In genomic region chr2:127629637-127630036, GRCh38 we compare ENCODE assay signal across 21 cellular contexts. TPM values are rescaled to one million over a fixed set of nuclear protein-coding genes. Genes with fewer than 3 reads are reported as not detected.
"Had no signal": no experiment of that assay in that cellular context is flagged by ENCODE, and none has a peak within 500 bp of the region (broad histone marks: within the 10 kb centered on the region; RNA-seq: fewer than 3 reads in every experiment).

No MANE protein-coding gene starts in this region.

- H3K27me3 ChIP-seq: brain microvascular endothelial cell, colonic mucosa, pancreas, sigmoid colon had no signal

- H3K36me3 ChIP-seq: brain microvascular endothelial cell, colonic mucosa, pancreas, sigmoid colon, tibial artery had no signal

- H3K9me3 ChIP-seq: colonic mucosa, pancreas, sigmoid colon, tibial artery had no signal

- H3K4me1 Mint-ChIP-seq: central memory CD8-positive, alpha-beta T cell had no signal

- DNase-seq: activated CD4-positive, alpha-beta T cell treated with anti-CD3 and anti-CD28 coated beads, Interleukin-2, amount 50 U/mL, for 1 hour; activated CD8-positive, alpha-beta memory T cell treated with anti-CD3 and anti-CD28 coated beads, Interleukin-2, amount 50 U/mL, for 4 hours; activated naive CD4-positive, alpha-beta T cell treated with anti-CD3 and anti-CD28 coated beads for 36 hours; activated naive CD8-positive, alpha-beta T cell treated with anti-CD3 and anti-CD28 coated beads, Interleukin-2, amount 50 U/mL, for 24 hours; activated T-cell treated with anti-CD3 and anti-CD28 coated beads, Interleukin-2, amount 50 U/mL, for 4 hours; anterior cingulate cortex; brain microvascular endothelial cell; colonic mucosa; erythroblast; sigmoid colon; stimulated activated naive CD8-positive, alpha-beta T cell treated with anti-CD3 and anti-CD28 coated beads, Interleukin-15, Interleukin-2, amounts not matched to agents 100 U/mL and 50 U/mL, for 24 hours; substantia nigra; T1000 had no signal

- H3K4me3 Mint-ChIP-seq: activated naive CD4-positive, alpha-beta T cell treated with anti-CD3 and anti-CD28 coated beads for 36 hours; activated naive CD8-positive, alpha-beta T cell treated with anti-CD3 and anti-CD28 coated beads, Interleukin-2, amount 50 U/mL, for 24 hours; activated T-cell treated with anti-CD3 and anti-CD28 coated beads, Interleukin-2, amount 50 U/mL, for 4 hours; central memory CD8-positive, alpha-beta T cell; neural crest cell had no signal

- H3K4me1 ChIP-seq: colonic mucosa, pancreas had no signal

- H3K4me3 ChIP-seq: colonic mucosa, pancreas, sigmoid colon, tibial artery had no signal

- H3K27ac ChIP-seq: brain microvascular endothelial cell, colonic mucosa, pancreas, tibial artery had no signal

- H3K27ac Mint-ChIP-seq: activated naive CD4-positive, alpha-beta T cell treated with anti-CD3 and anti-CD28 coated beads for 36 hours; activated naive CD8-positive, alpha-beta T cell treated with anti-CD3 and anti-CD28 coated beads, Interleukin-2, amount 50 U/mL, for 24 hours had no signal

- H3K36me3 Mint-ChIP-seq: memory B cell had no signal

- H3K27me3 Mint-ChIP-seq: activated naive CD8-positive, alpha-beta T cell treated with anti-CD3 and anti-CD28 coated beads, Interleukin-2, amount 50 U/mL, for 24 hours; central memory CD8-positive, alpha-beta T cell; memory B cell had no signal

- ATAC-seq: activated naive CD8-positive, alpha-beta T cell treated with anti-CD3 and anti-CD28 coated beads, Interleukin-2, amount 50 U/mL, for 24 hours; activated T-cell treated with anti-CD3 and anti-CD28 coated beads, Interleukin-2, amount 50 U/mL, for 4 hours; pancreas; stimulated activated naive CD8-positive, alpha-beta T cell treated with anti-CD3 and anti-CD28 coated beads, Interleukin-15, Interleukin-2, amounts not matched to agents 100 U/mL and 50 U/mL, for 24 hours had no signal

- H3K9me3 Mint-ChIP-seq: activated naive CD4-positive, alpha-beta T cell treated with anti-CD3 and anti-CD28 coated beads for 36 hours; activated naive CD8-positive, alpha-beta T cell treated with anti-CD3 and anti-CD28 coated beads, Interleukin-2, amount 50 U/mL, for 24 hours; activated T-cell treated with anti-CD3 and anti-CD28 coated beads, Interleukin-2, amount 50 U/mL, for 4 hours; central memory CD8-positive, alpha-beta T cell; memory B cell; neural crest cell had no signal

RNA-seq across cellular contexts. Expression of gene GPR17, which starts 16.3 kb away (rescaled TPM):
- total RNA-seq: activated naive CD4-positive, alpha-beta T cell treated with anti-CD3 and anti-CD28 coated beads for 36 hours; activated T-cell treated with anti-CD3 and anti-CD28 coated beads, Interleukin-2, amount 50 U/mL, for 4 hours; kidney epithelial cell; mononuclear cell; pancreas; T-helper 1 cell treated with Interleukin-12 subunit alpha and Interleukin-12 subunit beta and Interleukin-4 antibody, amounts not matched to agents 30 ng/mL and 1 ng/mL, for 36 hours had no signal
